In the genomic region with DNA sequence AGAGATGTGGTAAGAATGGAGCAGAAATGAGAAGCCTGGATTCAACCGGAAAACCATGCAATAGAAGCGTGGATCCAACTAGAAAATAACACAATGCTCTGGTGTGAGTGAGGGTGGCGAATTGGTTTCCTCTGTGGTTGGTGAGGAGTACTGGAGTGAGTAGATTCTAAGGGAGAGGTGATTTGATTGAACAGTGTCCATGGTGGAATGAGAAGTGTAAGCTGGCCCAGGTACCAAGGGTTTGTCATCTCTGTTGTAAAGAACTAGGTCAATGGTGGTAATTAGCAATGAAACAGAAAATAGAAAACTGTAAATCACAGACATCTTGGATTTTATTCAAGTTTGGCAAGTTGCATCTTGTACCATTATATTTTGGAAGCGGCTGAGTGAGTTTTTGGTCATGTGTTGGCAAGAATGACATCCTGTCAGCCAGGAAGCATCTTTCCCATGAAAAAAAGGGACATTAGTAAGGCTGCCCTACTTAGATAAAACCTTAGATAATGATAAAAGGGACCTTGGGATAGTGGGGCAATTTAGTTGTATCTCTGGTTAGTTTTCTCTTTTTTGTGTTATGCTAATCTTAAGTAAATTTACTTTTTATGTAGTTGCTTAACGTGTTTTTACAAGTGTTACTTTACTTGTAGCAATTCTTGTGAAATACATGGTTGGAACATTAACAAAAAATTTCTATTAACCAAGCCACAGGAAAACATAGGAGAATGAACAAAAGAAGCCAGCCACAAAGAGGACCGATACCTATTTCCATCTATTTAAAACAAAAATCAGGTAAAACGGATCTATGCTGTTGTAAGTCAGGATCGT, we compare ENCODE assay signal across 1 cellular context.
TF ChIP-seq lines count a peak whose summit lies in the region.

No MANE protein-coding gene starts in this region.

TF ChIP-seq in HepG2, 621 proteins besides CTCF, POLR2A, EP300 and RAD21 (continued from another document and continues in another):
- no peak for TF ChIP-seq AKNA (CRISPR knock-in tag; IDR thresholded peaks at IDR 0.05; ENCODE audit: borderline replicate concordance)
- TF ChIP-seq KAT7 (CRISPR knock-in tag; IDR thresholded peaks at IDR 0.05; ENCODE audit: borderline replicate concordance) = no peak
- no peak for TF ChIP-seq LCORL (IDR thresholded peaks at IDR 0.05)
- TF ChIP-seq LCORL (CRISPR knock-in tag; IDR thresholded peaks at IDR 0.05) = peak; percentile 65
- 0 out of 2 replicates have a peak, but pooled peaks have one; percentile 39 for TF ChIP-seq ZNF292 (CRISPR knock-in tag; IDR thresholded peaks at IDR 0.05; ENCODE audit: borderline replicate concordance, low read depth)
- TF ChIP-seq BRCA1 (CRISPR knock-in tag; IDR thresholded peaks at IDR 0.05) = peak; percentile 66; the same call in 1 of the 2 replicates
- TF ChIP-seq ZNF549 (CRISPR knock-in tag; IDR thresholded peaks at IDR 0.05) = no peak
- TF ChIP-seq STAG1 (CRISPR knock-in tag; IDR thresholded peaks at IDR 0.05) = no peak
- TF ChIP-seq ZNF720 (CRISPR knock-in tag; IDR thresholded peaks at IDR 0.05) = no peak
- no peak for TF ChIP-seq CENPT (CRISPR knock-in tag; IDR thresholded peaks at IDR 0.05; ENCODE audit: low read depth)
- TF ChIP-seq ZNF317 (CRISPR knock-in tag; IDR thresholded peaks at IDR 0.05) = no peak
- no peak for TF ChIP-seq ZBTB8A (CRISPR knock-in tag; IDR thresholded peaks at IDR 0.05; ENCODE audit: borderline replicate concordance, low read depth)
- TF ChIP-seq TIGD3 (CRISPR knock-in tag; IDR thresholded peaks at IDR 0.05; ENCODE audit: borderline replicate concordance) = no peak
- no peak for TF ChIP-seq MEIS2 (CRISPR knock-in tag; IDR thresholded peaks at IDR 0.05)
- TF ChIP-seq SMYD3 (CRISPR knock-in tag; IDR thresholded peaks at IDR 0.05) = no peak
- TF ChIP-seq, protein P1, sequence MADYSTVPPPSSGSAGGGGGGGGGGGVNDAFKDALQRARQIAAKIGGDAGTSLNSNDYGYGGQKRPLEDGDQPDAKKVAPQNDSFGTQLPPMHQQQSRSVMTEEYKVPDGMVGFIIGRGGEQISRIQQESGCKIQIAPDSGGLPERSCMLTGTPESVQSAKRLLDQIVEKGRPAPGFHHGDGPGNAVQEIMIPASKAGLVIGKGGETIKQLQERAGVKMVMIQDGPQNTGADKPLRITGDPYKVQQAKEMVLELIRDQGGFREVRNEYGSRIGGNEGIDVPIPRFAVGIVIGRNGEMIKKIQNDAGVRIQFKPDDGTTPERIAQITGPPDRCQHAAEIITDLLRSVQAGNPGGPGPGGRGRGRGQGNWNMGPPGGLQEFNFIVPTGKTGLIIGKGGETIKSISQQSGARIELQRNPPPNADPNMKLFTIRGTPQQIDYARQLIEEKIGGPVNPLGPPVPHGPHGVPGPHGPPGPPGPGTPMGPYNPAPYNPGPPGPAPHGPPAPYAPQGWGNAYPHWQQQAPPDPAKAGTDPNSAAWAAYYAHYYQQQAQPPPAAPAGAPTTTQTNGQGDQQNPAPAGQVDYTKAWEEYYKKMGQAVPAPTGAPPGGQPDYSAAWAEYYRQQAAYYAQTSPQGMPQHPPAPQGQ (CRISPR knock-in tag; IDR thresholded peaks at IDR 0.05; ENCODE audit: borderline replicate concordance) = no peak
- no peak for TF ChIP-seq ZNF350 (CRISPR knock-in tag; IDR thresholded peaks at IDR 0.05; ENCODE audit: borderline replicate concordance, low read depth)
- no peak for TF ChIP-seq ZNF557 (CRISPR knock-in tag; IDR thresholded peaks at IDR 0.05)
- TF ChIP-seq ZNF205 (CRISPR knock-in tag; IDR thresholded peaks at IDR 0.05) = no peak
- TF ChIP-seq SNAPC4 (CRISPR knock-in tag; IDR thresholded peaks at IDR 0.05) = no peak
- peak; percentile 84 for TF ChIP-seq SOX13 (IDR thresholded peaks at IDR 0.05)
- peak in 1 of 2 experiments; percentile 97; a peak in 2 of 4 replicates for TF ChIP-seq SOX13 (CRISPR knock-in tag; conservative IDR thresholded peaks at IDR 0.05 in 1 of 2, IDR thresholded peaks at IDR 0.05 in 1 of 2)
- TF ChIP-seq ELK4 (CRISPR knock-in tag; IDR thresholded peaks at IDR 0.05; ENCODE audit: borderline replicate concordance) = no peak
- TF ChIP-seq SMAD3 (CRISPR knock-in tag; IDR thresholded peaks at IDR 0.05) = no peak; the same call in 1 of the 2 replicates
- TF ChIP-seq TRAFD1 (CRISPR knock-in tag; IDR thresholded peaks at IDR 0.05; ENCODE audit: borderline replicate concordance) = no peak
- TF ChIP-seq ZNF550 (CRISPR knock-in tag; IDR thresholded peaks at IDR 0.05; ENCODE audit: borderline replicate concordance) = no peak
- TF ChIP-seq, protein P2, sequence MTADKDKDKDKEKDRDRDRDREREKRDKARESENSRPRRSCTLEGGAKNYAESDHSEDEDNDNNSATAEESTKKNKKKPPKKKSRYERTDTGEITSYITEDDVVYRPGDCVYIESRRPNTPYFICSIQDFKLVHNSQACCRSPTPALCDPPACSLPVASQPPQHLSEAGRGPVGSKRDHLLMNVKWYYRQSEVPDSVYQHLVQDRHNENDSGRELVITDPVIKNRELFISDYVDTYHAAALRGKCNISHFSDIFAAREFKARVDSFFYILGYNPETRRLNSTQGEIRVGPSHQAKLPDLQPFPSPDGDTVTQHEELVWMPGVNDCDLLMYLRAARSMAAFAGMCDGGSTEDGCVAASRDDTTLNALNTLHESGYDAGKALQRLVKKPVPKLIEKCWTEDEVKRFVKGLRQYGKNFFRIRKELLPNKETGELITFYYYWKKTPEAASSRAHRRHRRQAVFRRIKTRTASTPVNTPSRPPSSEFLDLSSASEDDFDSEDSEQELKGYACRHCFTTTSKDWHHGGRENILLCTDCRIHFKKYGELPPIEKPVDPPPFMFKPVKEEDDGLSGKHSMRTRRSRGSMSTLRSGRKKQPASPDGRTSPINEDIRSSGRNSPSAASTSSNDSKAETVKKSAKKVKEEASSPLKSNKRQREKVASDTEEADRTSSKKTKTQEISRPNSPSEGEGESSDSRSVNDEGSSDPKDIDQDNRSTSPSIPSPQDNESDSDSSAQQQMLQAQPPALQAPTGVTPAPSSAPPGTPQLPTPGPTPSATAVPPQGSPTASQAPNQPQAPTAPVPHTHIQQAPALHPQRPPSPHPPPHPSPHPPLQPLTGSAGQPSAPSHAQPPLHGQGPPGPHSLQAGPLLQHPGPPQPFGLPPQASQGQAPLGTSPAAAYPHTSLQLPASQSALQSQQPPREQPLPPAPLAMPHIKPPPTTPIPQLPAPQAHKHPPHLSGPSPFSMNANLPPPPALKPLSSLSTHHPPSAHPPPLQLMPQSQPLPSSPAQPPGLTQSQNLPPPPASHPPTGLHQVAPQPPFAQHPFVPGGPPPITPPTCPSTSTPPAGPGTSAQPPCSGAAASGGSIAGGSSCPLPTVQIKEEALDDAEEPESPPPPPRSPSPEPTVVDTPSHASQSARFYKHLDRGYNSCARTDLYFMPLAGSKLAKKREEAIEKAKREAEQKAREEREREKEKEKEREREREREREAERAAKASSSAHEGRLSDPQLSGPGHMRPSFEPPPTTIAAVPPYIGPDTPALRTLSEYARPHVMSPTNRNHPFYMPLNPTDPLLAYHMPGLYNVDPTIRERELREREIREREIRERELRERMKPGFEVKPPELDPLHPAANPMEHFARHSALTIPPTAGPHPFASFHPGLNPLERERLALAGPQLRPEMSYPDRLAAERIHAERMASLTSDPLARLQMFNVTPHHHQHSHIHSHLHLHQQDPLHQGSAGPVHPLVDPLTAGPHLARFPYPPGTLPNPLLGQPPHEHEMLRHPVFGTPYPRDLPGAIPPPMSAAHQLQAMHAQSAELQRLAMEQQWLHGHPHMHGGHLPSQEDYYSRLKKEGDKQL (CRISPR knock-in tag; IDR thresholded peaks at IDR 0.05; ENCODE audit: low read depth) = peak; percentile 89
- TF ChIP-seq WIZ (CRISPR knock-in tag; IDR thresholded peaks at IDR 0.05) = no peak
